26 cellular contexts compared by ENCODE assay signal in genomic region chr10:130226012-130226411, GRCh38.
"Had no signal": no experiment of that assay in that cellular context is flagged by ENCODE, and none has a peak within 500 bp of the region (broad histone marks: within the 10 kb centered on the region; RNA-seq: fewer than 3 reads in every experiment).

No MANE protein-coding gene starts in this region.

- H3K4me1 ChIP-seq: esophagus squamous epithelium, heart right ventricle, parathyroid adenoma, prostate gland, right atrium auricular region, spleen, tibial nerve, vagina had no signal

- H3K36me3 ChIP-seq: esophagus squamous epithelium, heart right ventricle, neutrophil, prostate gland, right atrium auricular region, spleen, thoracic aorta, tibial nerve, vagina had no signal

- H2AFZ ChIP-seq: parathyroid adenoma had no signal

- ATAC-seq: effector memory CD8-positive, alpha-beta T cell; heart right ventricle; left colon; mucosa of descending colon; natural killer cell treated with Interleukin-12 subunit alpha and Interleukin-12 subunit beta and Interleukin-15 and Interleukin-18, amount 100 ng/mL, for 72 hours; stimulated activated memory B cell treated with anti-CD40 and anti-IgM and Interleukin-4, amounts not matched to agents 10 μg/mL and 1 μg/mL and 100 μg/mL, for 72 hours; stimulated activated naive CD8-positive, alpha-beta T cell treated with anti-CD3 and anti-CD28 coated beads, Interleukin-15, Interleukin-2, amounts not matched to agents 100 U/mL and 50 U/mL, for 24 hours had no signal

- H3K27me3 ChIP-seq: esophagus squamous epithelium, heart right ventricle, right atrium auricular region, spleen, tibial nerve, vagina had no signal

- H3K79me2 ChIP-seq: parathyroid adenoma had no signal

- H3K4me3 ChIP-seq: esophagus squamous epithelium, heart right ventricle, lung, mucosa of descending colon, prostate gland, right atrium auricular region, skin epidermis, spleen, thoracic aorta, tibial nerve, vagina had no signal

- H3K9me3 ChIP-seq: mucosa of descending colon, neutrophil, prostate gland, thoracic aorta had no signal

- H3K27ac ChIP-seq: esophagus squamous epithelium, heart right ventricle, neutrophil, parathyroid adenoma, prostate gland, right atrium auricular region, skin epidermis, spleen, thoracic aorta, tibial nerve, vagina had no signal

- DNase-seq: cortex of kidney; effector memory CD8-positive, alpha-beta T cell; erythroblast; esophagus squamous epithelium; foreskin melanocyte; glutamatergic neuron; heart right ventricle; hippocampal formation; kidney glomerular epithelial cell; left colon; mucosa of descending colon; naive B cell; stimulated activated CD4-positive, alpha-beta T cell treated with anti-CD3 and anti-CD28 coated beads, Interleukin-4, amount 100 ng/mL, for 4 hours; stimulated activated naive CD8-positive, alpha-beta T cell treated with anti-CD3 and anti-CD28 coated beads, Interleukin-15, Interleukin-2, amounts not matched to agents 100 U/mL and 50 U/mL, for 24 hours had no signal
